Comparison of ENCODE assay signal across 1 cellular context in the genomic region with DNA sequence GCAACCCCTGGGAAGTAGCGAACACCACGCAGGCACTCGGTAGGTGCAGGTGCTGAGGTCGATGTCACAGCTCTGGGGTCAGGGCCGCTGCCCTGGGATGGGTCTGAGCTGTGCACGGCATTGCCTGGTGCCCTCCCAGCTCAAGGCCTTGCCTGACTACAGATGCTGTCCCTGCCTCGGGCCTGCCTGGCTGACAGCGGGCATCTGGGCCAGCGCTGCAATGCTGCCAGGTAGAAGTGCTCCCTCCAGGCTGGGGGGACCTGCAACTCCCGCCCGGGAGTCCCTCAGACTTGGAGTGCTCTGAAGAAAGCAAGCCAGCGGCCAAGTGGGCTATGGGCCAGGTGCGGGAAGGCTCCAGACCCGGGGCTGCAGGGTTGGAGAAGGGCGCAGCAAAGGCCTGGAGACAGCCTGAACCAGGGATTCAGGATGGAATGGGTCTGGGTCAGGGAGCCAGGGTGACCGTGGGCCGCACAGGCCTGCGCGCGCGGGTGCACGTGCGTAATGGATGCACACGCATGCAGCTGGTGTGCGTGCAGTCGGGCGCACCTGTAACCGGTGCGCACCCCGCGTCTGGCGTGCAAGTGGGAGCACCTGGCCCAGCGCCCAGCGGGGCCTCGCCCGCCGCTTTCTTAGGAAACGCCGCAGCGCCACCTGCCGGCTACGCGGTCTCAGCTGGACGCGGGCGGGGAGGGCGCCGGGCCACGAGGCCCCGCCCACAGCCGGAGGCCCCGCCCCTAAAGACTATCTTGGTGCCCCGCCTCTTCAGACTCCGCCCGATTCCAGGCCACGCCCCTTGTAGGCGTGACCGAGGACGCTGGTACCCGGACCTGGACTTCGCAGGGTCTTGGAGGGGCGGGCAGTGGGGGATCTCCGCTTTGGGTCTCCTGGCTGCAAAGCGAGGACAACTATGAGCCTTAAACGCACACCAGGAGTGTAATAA.
A peak's percentile ranks its signal among the peaks of the same experiment; 100 is the strongest.
TF ChIP-seq lines count a peak whose summit lies in the region.

No MANE protein-coding gene starts in this region.

TF ChIP-seq in HepG2, 621 proteins besides CTCF, POLR2A, EP300 and RAD21 (continued from another document and continues in another):
- TF ChIP-seq ZNF800 (CRISPR knock-in tag; IDR thresholded peaks at IDR 0.05) (peak; percentile 68), ZBTB49 (CRISPR knock-in tag; IDR thresholded peaks at IDR 0.05; ENCODE audit: borderline replicate concordance) (no peak), HMGXB4 (CRISPR knock-in tag; IDR thresholded peaks at IDR 0.05; ENCODE audit: borderline replicate concordance in 1 of 2, low read depth in 1 of 2) (0 out of 4 replicates have a peak, but pooled peaks of 1 of the 2 experiments have one; percentile 15), SMAD9 (CRISPR knock-in tag; IDR thresholded peaks at IDR 0.05) (no peak), SETDB1 (CRISPR knock-in tag; IDR thresholded peaks at IDR 0.05; ENCODE audit: borderline replicate concordance) (no peak), ZNF510 (CRISPR knock-in tag; IDR thresholded peaks at IDR 0.05; ENCODE audit: low read depth) (no peak), ZNF782 (CRISPR knock-in tag; IDR thresholded peaks at IDR 0.05; ENCODE audit: borderline replicate concordance) (0 out of 2 replicates have a peak, but pooled peaks have one; percentile 22), RFX1 (IDR thresholded peaks at IDR 0.05) (no peak), SIX4 (CRISPR knock-in tag; IDR thresholded peaks at IDR 0.05) (no peak), PBX3 (CRISPR knock-in tag; IDR thresholded peaks at IDR 0.05; ENCODE audit: borderline replicate concordance) (no peak), SUZ12 (IDR thresholded peaks at IDR 0.05; ENCODE audit: low read depth, low read length) (no peak), XRCC5 (optimal IDR thresholded peaks at IDR 0.05; ENCODE audit: low read length) (peak; percentile 80), NAIF1 (CRISPR knock-in tag; IDR thresholded peaks at IDR 0.05; ENCODE audit: borderline replicate concordance) (no peak), FOXO1 (CRISPR knock-in tag; IDR thresholded peaks at IDR 0.05) (0 out of 2 replicates have a peak, but pooled peaks have one; percentile 13), ZSCAN31 (CRISPR knock-in tag; IDR thresholded peaks at IDR 0.05; ENCODE audit: low read depth) (no peak), PHF21A (CRISPR knock-in tag; IDR thresholded peaks at IDR 0.05) (no peak), ATF7-NPFF (CRISPR knock-in tag; IDR thresholded peaks at IDR 0.05; ENCODE audit: low read depth) (peak; percentile 53; the same call in 1 of the 2 replicates), MTF2 (CRISPR knock-in tag; IDR thresholded peaks at IDR 0.05; ENCODE audit: borderline replicate concordance) (peak; percentile 90; the same call in 1 of the 2 replicates), JDP2 (CRISPR knock-in tag; IDR thresholded peaks at IDR 0.05; ENCODE audit: borderline replicate concordance) (no peak), ZFP90 (CRISPR knock-in tag; IDR thresholded peaks at IDR 0.05; ENCODE audit: borderline replicate concordance) (no peak), RBM39 (IDR thresholded peaks at IDR 0.05; ENCODE audit: low read depth, low read length, poor library complexity, severe bottlenecking) (no peak), ZNF441 (CRISPR knock-in tag; IDR thresholded peaks at IDR 0.05; ENCODE audit: borderline replicate concordance) (no peak), ZNF574 (CRISPR knock-in tag; IDR thresholded peaks at IDR 0.05) (peak; percentile 61; the same call in 1 of the 2 replicates), ZNF652 (CRISPR knock-in tag; IDR thresholded peaks at IDR 0.05; ENCODE audit: borderline replicate concordance, low read depth) (no peak), ARID2 (CRISPR knock-in tag; IDR thresholded peaks at IDR 0.05; ENCODE audit: borderline replicate concordance) (no peak), BORCS8-MEF2B (CRISPR knock-in tag; IDR thresholded peaks at IDR 0.05) (no peak), SMARCC2 (IDR thresholded peaks at IDR 0.05) (no peak), RARG (CRISPR knock-in tag; IDR thresholded peaks at IDR 0.05; ENCODE audit: low read depth) (no peak), CREBL2 (CRISPR knock-in tag; IDR thresholded peaks at IDR 0.05; ENCODE audit: borderline replicate concordance) (no peak), DDIT3 (CRISPR knock-in tag; IDR thresholded peaks at IDR 0.05) (no peak), ETV5 (CRISPR knock-in tag; IDR thresholded peaks at IDR 0.05; ENCODE audit: borderline replicate concordance) (no peak), ZNF772 (CRISPR knock-in tag; IDR thresholded peaks at IDR 0.05) (peak; percentile 35; the same call in 1 of the 2 replicates), ZNF788 (CRISPR knock-in tag; IDR thresholded peaks at IDR 0.05; ENCODE audit: borderline replicate concordance) (peak; percentile 51; the same call in 1 of the 2 replicates)
- TF ChIP-seq, protein P1, sequence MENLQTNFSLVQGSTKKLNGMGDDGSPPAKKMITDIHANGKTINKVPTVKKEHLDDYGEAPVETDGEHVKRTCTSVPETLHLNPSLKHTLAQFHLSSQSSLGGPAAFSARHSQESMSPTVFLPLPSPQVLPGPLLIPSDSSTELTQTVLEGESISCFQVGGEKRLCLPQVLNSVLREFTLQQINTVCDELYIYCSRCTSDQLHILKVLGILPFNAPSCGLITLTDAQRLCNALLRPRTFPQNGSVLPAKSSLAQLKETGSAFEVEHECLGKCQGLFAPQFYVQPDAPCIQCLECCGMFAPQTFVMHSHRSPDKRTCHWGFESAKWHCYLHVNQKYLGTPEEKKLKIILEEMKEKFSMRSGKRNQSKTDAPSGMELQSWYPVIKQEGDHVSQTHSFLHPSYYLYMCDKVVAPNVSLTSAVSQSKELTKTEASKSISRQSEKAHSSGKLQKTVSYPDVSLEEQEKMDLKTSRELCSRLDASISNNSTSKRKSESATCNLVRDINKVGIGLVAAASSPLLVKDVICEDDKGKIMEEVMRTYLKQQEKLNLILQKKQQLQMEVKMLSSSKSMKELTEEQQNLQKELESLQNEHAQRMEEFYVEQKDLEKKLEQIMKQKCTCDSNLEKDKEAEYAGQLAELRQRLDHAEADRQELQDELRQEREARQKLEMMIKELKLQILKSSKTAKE (CRISPR knock-in tag; IDR thresholded peaks at IDR 0.05; ENCODE audit: borderline replicate concordance), result no peak
- TF ChIP-seq, protein P2, sequence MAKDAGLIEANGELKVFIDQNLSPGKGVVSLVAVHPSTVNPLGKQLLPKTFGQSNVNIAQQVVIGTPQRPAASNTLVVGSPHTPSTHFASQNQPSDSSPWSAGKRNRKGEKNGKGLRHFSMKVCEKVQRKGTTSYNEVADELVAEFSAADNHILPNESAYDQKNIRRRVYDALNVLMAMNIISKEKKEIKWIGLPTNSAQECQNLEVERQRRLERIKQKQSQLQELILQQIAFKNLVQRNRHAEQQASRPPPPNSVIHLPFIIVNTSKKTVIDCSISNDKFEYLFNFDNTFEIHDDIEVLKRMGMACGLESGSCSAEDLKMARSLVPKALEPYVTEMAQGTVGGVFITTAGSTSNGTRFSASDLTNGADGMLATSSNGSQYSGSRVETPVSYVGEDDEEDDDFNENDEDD (CRISPR knock-in tag; IDR thresholded peaks at IDR 0.05; ENCODE audit: borderline replicate concordance), result no peak; the same call in 1 of the 2 replicates
- TF ChIP-seq, protein P3, sequence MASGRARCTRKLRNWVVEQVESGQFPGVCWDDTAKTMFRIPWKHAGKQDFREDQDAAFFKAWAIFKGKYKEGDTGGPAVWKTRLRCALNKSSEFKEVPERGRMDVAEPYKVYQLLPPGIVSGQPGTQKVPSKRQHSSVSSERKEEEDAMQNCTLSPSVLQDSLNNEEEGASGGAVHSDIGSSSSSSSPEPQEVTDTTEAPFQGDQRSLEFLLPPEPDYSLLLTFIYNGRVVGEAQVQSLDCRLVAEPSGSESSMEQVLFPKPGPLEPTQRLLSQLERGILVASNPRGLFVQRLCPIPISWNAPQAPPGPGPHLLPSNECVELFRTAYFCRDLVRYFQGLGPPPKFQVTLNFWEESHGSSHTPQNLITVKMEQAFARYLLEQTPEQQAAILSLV (CRISPR knock-in tag; IDR thresholded peaks at IDR 0.05; ENCODE audit: borderline replicate concordance), result peak; percentile 48; the same call in 1 of the 2 replicates
